30 cellular contexts compared by ENCODE assay signal in the genomic region with DNA sequence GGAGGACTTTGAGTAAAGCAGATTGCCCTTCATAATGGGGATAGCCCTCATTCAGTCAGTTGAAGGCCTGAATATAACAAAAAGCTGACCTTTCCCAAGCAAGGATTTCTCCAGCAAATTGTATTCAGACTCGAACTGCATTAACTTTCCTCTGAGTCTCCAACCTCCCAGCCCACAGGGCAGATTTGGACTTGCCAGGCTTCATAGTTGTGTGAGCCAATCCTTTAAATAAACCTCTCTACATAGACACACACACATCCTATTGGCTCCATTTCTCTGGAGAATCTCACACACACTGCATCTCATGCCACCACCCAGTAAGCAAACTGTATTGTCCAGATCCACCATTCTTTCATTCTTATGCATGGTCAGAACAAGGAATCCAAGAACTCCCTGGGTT.
"Had no signal": no experiment of that assay in that cellular context is flagged by ENCODE, and none has a peak within 500 bp of the region (broad histone marks: within the 10 kb centered on the region; RNA-seq: fewer than 3 reads in every experiment).

No MANE protein-coding gene starts in this region.

- FAIRE-seq: small intestine had no signal

- H3K27ac Mint-ChIP-seq: natural killer cell; nephron; neural progenitor cell; progenitor cell of endocrine pancreas; stimulated activated memory B cell treated with anti-CD40 and anti-IgM and Interleukin-4, amounts not matched to agents 10 μg/mL and 1 μg/mL and 100 μg/mL, for 72 hours; stimulated activated naive CD8-positive, alpha-beta T cell treated with anti-CD3 and anti-CD28 coated beads, Interleukin-15, amount 100 ng/mL, for 72 hours; type B pancreatic cell had no signal

- H2AFZ ChIP-seq: neural progenitor cell, parathyroid adenoma had no signal

- H3K4me3 Mint-ChIP-seq: natural killer cell; nephron; neural progenitor cell; stimulated activated memory B cell treated with anti-CD40 and anti-IgM and Interleukin-4, amounts not matched to agents 10 μg/mL and 1 μg/mL and 100 μg/mL, for 72 hours; stimulated activated naive CD8-positive, alpha-beta T cell treated with anti-CD3 and anti-CD28 coated beads, Interleukin-15, amount 100 ng/mL, for 72 hours; type B pancreatic cell had no signal

- ATAC-seq: natural killer cell; psoas muscle; right cardiac atrium; right lobe of liver; stimulated activated memory B cell treated with anti-CD40 and anti-IgM and Interleukin-4, amounts not matched to agents 10 μg/mL and 1 μg/mL and 100 μg/mL, for 72 hours; stimulated activated naive CD8-positive, alpha-beta T cell treated with anti-CD3 and anti-CD28 coated beads, Interleukin-15, amount 100 ng/mL, for 72 hours; stimulated activated naive CD8-positive, alpha-beta T cell treated with anti-CD3 and anti-CD28 coated beads, Interleukin-15, Interleukin-2, amounts not matched to agents 100 U/mL and 50 U/mL, for 24 hours; upper lobe of right lung had no signal

- H3K36me3 ChIP-seq: neural progenitor cell, ovary, right lobe of liver, sigmoid colon, suprapubic skin, tibial artery, transverse colon, upper lobe of right lung, uterus had no signal

- H3K9me3 Mint-ChIP-seq: nephron, type B pancreatic cell had no signal

- H3K27ac ChIP-seq: neural progenitor cell, ovary, parathyroid adenoma, psoas muscle, right lobe of liver, sigmoid colon, suprapubic skin, testis, tibial artery, transverse colon, upper lobe of right lung, uterus had no signal

- H3K27me3 Mint-ChIP-seq: progenitor cell of endocrine pancreas; stimulated activated memory B cell treated with anti-CD40 and anti-IgM and Interleukin-4, amounts not matched to agents 10 μg/mL and 1 μg/mL and 100 μg/mL, for 72 hours; stimulated activated naive CD8-positive, alpha-beta T cell treated with anti-CD3 and anti-CD28 coated beads, Interleukin-15, amount 100 ng/mL, for 72 hours had no signal

- H3K9me3 ChIP-seq: ovary, psoas muscle, right lobe of liver, sigmoid colon, suprapubic skin, testis, tibial artery, transverse colon, upper lobe of right lung, uterus had no signal

- H3K9ac ChIP-seq: neural progenitor cell, parathyroid adenoma had no signal

- H3K36me3 Mint-ChIP-seq: natural killer cell; neural progenitor cell; stimulated activated memory B cell treated with anti-CD40 and anti-IgM and Interleukin-4, amounts not matched to agents 10 μg/mL and 1 μg/mL and 100 μg/mL, for 72 hours had no signal

- H3K4me2 ChIP-seq: neural progenitor cell had no signal

- H3K4me1 ChIP-seq: neural progenitor cell, parathyroid adenoma, psoas muscle, right lobe of liver, sigmoid colon, testis, tibial artery, transverse colon, upper lobe of right lung, uterus had no signal

- H3K4me1 Mint-ChIP-seq: natural killer cell; nephron; stimulated activated memory B cell treated with anti-CD40 and anti-IgM and Interleukin-4, amounts not matched to agents 10 μg/mL and 1 μg/mL and 100 μg/mL, for 72 hours; stimulated activated naive CD8-positive, alpha-beta T cell treated with anti-CD3 and anti-CD28 coated beads, Interleukin-15, amount 100 ng/mL, for 72 hours had no signal

- H3K4me3 ChIP-seq: neural progenitor cell, ovary, psoas muscle, right lobe of liver, sigmoid colon, suprapubic skin, testis, tibial artery, transverse colon, upper lobe of right lung, uterus had no signal

- H3K27me3 ChIP-seq: neural progenitor cell, ovary, right lobe of liver, sigmoid colon, suprapubic skin, testis, tibial artery, transverse colon, upper lobe of right lung, uterus had no signal

- DNase-seq: natural killer cell; occipital lobe; ovary; posterior cingulate gyrus; psoas muscle; right cardiac atrium; right lobe of liver; sigmoid colon; small intestine; stimulated activated CD4-positive, alpha-beta T cell treated with anti-CD3 and anti-CD28 coated beads, Interleukin-15, amount 100 ng/mL, for 24 hours; stimulated activated CD4-positive, alpha-beta T cell treated with anti-CD3 and anti-CD28 coated beads, Interleukin-2, amount 100 ng/mL, for 24 hours; stimulated activated CD4-positive, alpha-beta T cell treated with anti-CD3 and anti-CD28 coated beads, Interleukin-2, amount 100 ng/mL, for 48 hours; stimulated activated CD4-positive, alpha-beta T cell treated with anti-CD3 and anti-CD28 coated beads, Interleukin-4, amount 100 ng/mL, for 24 hours; stimulated activated CD8-positive, alpha-beta memory T cell treated with anti-CD3 and anti-CD28 coated beads, Interleukin-4, amount 100 ng/mL, for 48 hours; stimulated activated naive CD4-positive, alpha-beta T cell; stimulated activated naive CD8-positive, alpha-beta T cell treated with anti-CD3 and anti-CD28 coated beads, Interleukin-15, amount 100 ng/mL, for 72 hours; stimulated activated naive CD8-positive, alpha-beta T cell treated with anti-CD3 and anti-CD28 coated beads, Interleukin-15, Interleukin-2, amounts not matched to agents 100 U/mL and 50 U/mL, for 24 hours; substantia nigra; testis; tibial artery; transverse colon; upper lobe of right lung; uterus had no signal

- H3K79me2 ChIP-seq: parathyroid adenoma had no signal
